In genomic region chr12:75561921-75562320, GRCh38 we compare ENCODE assay signal across 23 cellular contexts.
"Had no signal": no experiment of that assay in that cellular context is flagged by ENCODE, and none has a peak within 500 bp of the region (broad histone marks: within the 10 kb centered on the region; RNA-seq: fewer than 3 reads in every experiment).

No MANE protein-coding gene starts in this region.

- FAIRE-seq: bronchial epithelial cell, endometrium, islet of Langerhans had no signal

- H3K27ac ChIP-seq: foreskin keratinocyte, neural progenitor cell, testis, vagina had no signal

- H3K9me3 ChIP-seq: spleen, testis, vagina had no signal

- H3K4me1 ChIP-seq: testis, vagina had no signal

- H3K4me3 ChIP-seq: neural progenitor cell, spleen, testis, vagina had no signal

- DNase-seq: activated CD4-positive, alpha-beta memory T cell treated with anti-CD3 and anti-CD28 coated beads, Interleukin-2, amount 10 ng/mL, durations not matched to agents 7 days and 5 days; activated CD4-positive, alpha-beta T cell treated with anti-CD3 and anti-CD28 coated beads, Interleukin-2, amount 10 ng/mL, durations not matched to agents 24 days and 14 days; activated effector memory CD4-positive, alpha-beta T cell treated with anti-CD3 and anti-CD28 coated beads, Interleukin-2, amount 50 U/mL, for 16 hours; activated naive CD4-positive, alpha-beta T cell treated with anti-CD3 and anti-CD28 coated beads, Interleukin-2, amount 10 ng/mL, durations not matched to agents 7 days and 5 days; activated T-cell treated with anti-CD3 and anti-CD28 coated beads, Interleukin-2, amount 50 U/mL, for 72 hours; amygdala; effector CD4-positive, alpha-beta T cell; erythroblast; foreskin keratinocyte; glutamatergic neuron; hippocampal formation; naive thymus-derived CD4-positive, alpha-beta T cell; retina; spleen; stimulated activated CD4-positive, alpha-beta T cell treated with anti-CD3 and anti-CD28 coated beads, Interleukin-4, amount 100 ng/mL, for 1 hour; stimulated activated naive CD4-positive, alpha-beta T cell; testis; trophoblast cell had no signal

- H3K36me3 ChIP-seq: neural progenitor cell, spleen, vagina had no signal

- ATAC-seq: activated T-cell treated with anti-CD3 and anti-CD28 coated beads, Interleukin-2, amount 50 U/mL, for 72 hours; foreskin keratinocyte; naive thymus-derived CD4-positive, alpha-beta T cell had no signal

- H3K27me3 ChIP-seq: foreskin keratinocyte, neural progenitor cell, spleen, testis, vagina had no signal
